In the genomic region with DNA sequence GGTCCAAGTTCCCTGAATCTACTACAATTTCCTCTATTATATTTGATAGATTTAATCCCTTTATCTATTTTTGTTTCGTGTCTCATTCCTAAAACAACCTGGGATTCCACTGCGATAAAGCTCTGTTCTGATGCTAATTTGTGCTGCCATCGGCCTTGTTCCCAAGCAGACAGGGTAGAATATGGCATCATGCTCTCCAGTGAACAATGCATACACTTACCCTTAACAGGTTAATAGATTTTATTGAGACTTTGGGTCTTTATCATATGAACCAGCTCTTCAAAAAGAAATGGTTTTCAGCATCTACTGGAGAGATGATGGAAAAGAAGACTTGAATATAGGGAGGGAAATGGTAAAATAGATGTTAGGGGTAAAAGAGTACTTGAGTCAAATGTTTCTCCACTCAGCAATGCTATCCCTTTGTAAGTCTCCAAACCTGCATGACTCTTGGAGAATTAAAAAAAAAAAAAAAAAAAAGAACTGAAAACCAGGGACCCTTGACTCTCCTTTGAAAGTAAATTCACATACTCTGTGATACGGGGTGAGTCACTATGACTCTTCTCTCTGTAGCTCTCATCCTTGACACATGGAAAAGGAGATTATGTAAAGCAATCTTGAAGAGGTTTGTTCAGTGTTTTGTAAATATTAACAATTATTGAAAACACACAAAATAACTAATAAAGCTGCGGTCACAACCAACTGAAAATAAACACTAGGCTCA, we compare ENCODE assay signal across 14 cellular contexts.
DNase-seq lines count a peak whose midpoint lies in the region; ATAC-seq and TF ChIP-seq lines count a peak whose summit lies in the region.
"Had no signal": no experiment of that assay in that cellular context is flagged by ENCODE, and none has a peak within 500 bp of the region (broad histone marks: within the 10 kb centered on the region; RNA-seq: fewer than 3 reads in every experiment).

No MANE protein-coding gene starts in this region.

- H3K27me3 ChIP-seq in ACC112 (ENCODE audit: insufficient read depth, low read length) = no peaks in the 10 kb centered on the region
- H3K27me3 ChIP-seq in H9 (ENCODE audit: insufficient read depth, low read length) = no peaks in the 10 kb centered on the region
- H3K27me3 ChIP-seq in RWPE2 (ENCODE audit: insufficient read depth, poor library complexity, severe bottlenecking) = no peaks in the 10 kb centered on the region
- no peaks in the 10 kb centered on the region for H3K27me3 ChIP-seq in foreskin keratinocyte
- no peaks in the 10 kb centered on the region for H3K27me3 ChIP-seq in CD8-positive, alpha-beta memory T cell (ENCODE audit: insufficient read depth, low read length, poor library complexity, severe bottlenecking)
- H3K27me3 ChIP-seq: right atrium auricular region had no signal

- no peaks in the 10 kb centered on the region for H4K20me1 ChIP-seq in H9 (ENCODE audit: control insufficient read depth, insufficient read depth, insufficient read length)

- DNase-seq in H9 (no peak), RWPE2 (ENCODE audit: low spot score) (no peak), foreskin keratinocyte (no peak), GDM1 (lab: John Stamatoyannopoulos, UW) (no peak), NCI-H526 (lab: John Stamatoyannopoulos, UW) (no peak)
- no peak for DNase-seq in CD8-positive, alpha-beta memory T cell
- DNase-seq: activated CD8-positive, alpha-beta memory T cell treated with anti-CD3 and anti-CD28 coated beads, Interleukin-2, amount 50 U/mL, for 4 hours; CD4-positive, CD25-positive, alpha-beta regulatory T cell; NCI-H748 treated with DMSO at 0.1 percent for 48 hours; T-helper 17 cell had no signal

- peak; percentile 80 for ATAC-seq in RWPE2 (ENCODE audit: low read depth)
- peak; percentile 93 for ATAC-seq in foreskin keratinocyte
- ATAC-seq in HG03460 (IDR thresholded peaks at IDR 0.05; ENCODE audit: unreplicated experiment) = no peak
- ATAC-seq: T-helper 17 cell had no signal

- no CpG with 5 or more reads among the region's 5 CpGs for WGBS in H9 (ENCODE audit: extremely low coverage, insufficient read length, low lambda C conversion rate)

- no peaks in the 10 kb centered on the region for H3K36me3 Mint-ChIP-seq in H9 (ENCODE audit: insufficient read depth in 1 of 3, low read depth in 3 of 3)
- peaks cover 0 to 15% (median 2%) of the 10 kb centered on the region in 3 donors for H3K36me3 Mint-ChIP-seq in CD8-positive, alpha-beta memory T cell
- H3K36me3 Mint-ChIP-seq: mesothelial cell of epicardium had no signal

- H3K4me3 Mint-ChIP-seq in H9 = no peak overlapping the region
- no peak overlapping the region for H3K4me3 Mint-ChIP-seq in CD8-positive, alpha-beta memory T cell
- H3K4me3 Mint-ChIP-seq: mesothelial cell of epicardium, T-helper 17 cell had no signal

- peaks cover 30 to 31% of the 10 kb centered on the region in 2 experiments for H3K4me1 Mint-ChIP-seq in H9
- H3K4me1 Mint-ChIP-seq in CD8-positive, alpha-beta memory T cell = peaks cover 8 to 17% (median 12%) of the 10 kb centered on the region in 3 donors

- POLR2A ChIA-PET in CD8-positive, alpha-beta memory T cell (lab: Charles Lee) = no interaction called here

- H4K91ac ChIP-seq in H9 (ENCODE audit: insufficient read length, low read depth, low read length) = no peak overlapping the region

- H3K27ac ChIP-seq in ACC112 (ENCODE audit: low read depth, low read length) = peak overlapping the region; percentile 19; the same call in 1 of the 2 replicates
- H3K27ac ChIP-seq in H9 (ENCODE audit: insufficient read length, low read depth, low read length) = no peak overlapping the region
- H3K27ac ChIP-seq in RWPE2 (ENCODE audit: poor library complexity, severe bottlenecking) = no peak overlapping the region
- H3K27ac ChIP-seq in foreskin keratinocyte = no peak overlapping the region
- no peak overlapping the region for H3K27ac ChIP-seq in CD8-positive, alpha-beta memory T cell (ENCODE audit: low read depth, low read length)

- H3K79me2 ChIP-seq in ACC112 (ENCODE audit: control insufficient read depth, insufficient read depth, low read length, unreplicated experiment) (no peaks in the 10 kb centered on the region), H9 (ENCODE audit: insufficient read depth, low read length) (no peaks in the 10 kb centered on the region)

- H2BK5ac ChIP-seq in H9 (ENCODE audit: insufficient read length, low read length) = no peak overlapping the region

- CTCF ChIA-PET in CD8-positive, alpha-beta memory T cell (lab: Charles Lee) = no interaction called here

- H3K4me2 ChIP-seq in H9 (ENCODE audit: insufficient read depth, insufficient read length, low read length) = no peak overlapping the region

- H3K27ac Mint-ChIP-seq in H9 = peak overlapping the region; percentile 13 to 86 (median 64); a peak in 6 of 7 replicates
- H3K27ac Mint-ChIP-seq in CD8-positive, alpha-beta memory T cell = no peak overlapping the region
- H3K27ac Mint-ChIP-seq: CD4-positive, CD25-positive, alpha-beta regulatory T cell; mesothelial cell of epicardium; T-helper 17 cell had no signal

- H3K4me3 ChIP-seq in ACC112 (ENCODE audit: low read depth, low read length) (peak overlapping the region; percentile 19), RWPE2 (ENCODE audit: severe bottlenecking) (no peak overlapping the region)
- no peak overlapping the region for H3K4me3 ChIP-seq in CD8-positive, alpha-beta memory T cell (ENCODE audit: low read length)
- H3K4me3 ChIP-seq: right atrium auricular region had no signal

- no peak overlapping the region for H2AFZ ChIP-seq in ACC112 (ENCODE audit: low read length, unreplicated experiment)
- no peak overlapping the region for H2AFZ ChIP-seq in H9 (ENCODE audit: low read length)

- H4K5ac ChIP-seq in H9 (ENCODE audit: insufficient read length, low read depth, low read length) = no peak overlapping the region

- no peak overlapping the region for H3K56ac ChIP-seq in H9 (ENCODE audit: insufficient read length, low read depth, low read length)

- no peaks in the 10 kb centered on the region for H3K27me3 Mint-ChIP-seq in H9 (ENCODE audit: low read depth)
- no peaks in the 10 kb centered on the region for H3K27me3 Mint-ChIP-seq in CD8-positive, alpha-beta memory T cell
- H3K27me3 Mint-ChIP-seq: CD4-positive, CD25-positive, alpha-beta regulatory T cell; T-helper 17 cell had no signal

- H3K14ac ChIP-seq in H9 (ENCODE audit: insufficient read depth, low read length) = no peak overlapping the region

- H3K79me1 ChIP-seq in H9 (ENCODE audit: insufficient read depth, low read depth, low read length, poor library complexity, severe bottlenecking) = no peaks in the 10 kb centered on the region

- H2BK15ac ChIP-seq in H9 (ENCODE audit: low read depth, low read length) = no peak overlapping the region

- H3K9ac ChIP-seq in H9 (ENCODE audit: extremely low read depth, insufficient read length, low read length) = no peak overlapping the region

- no peak overlapping the region for H2BK20ac ChIP-seq in H9 (ENCODE audit: low read depth, low read length, poor library complexity, severe bottlenecking)

- no peak overlapping the region for H2BK120ac ChIP-seq in H9 (ENCODE audit: low read depth, low read length, poor library complexity, severe bottlenecking)

- no peak overlapping the region for H4K8ac ChIP-seq in H9 (replicated peaks; ENCODE audit: insufficient read length, low read depth, low read length)

- no peak overlapping the region for H3K23ac ChIP-seq in H9 (ENCODE audit: insufficient read length, low read depth, low read length)

- TF ChIP-seq CTCF in H9 (conservative IDR thresholded peaks at IDR 0.05) = no peak
- no peak for TF ChIP-seq CTCF in RWPE2 (IDR thresholded peaks at IDR 0.05; ENCODE audit: poor library complexity, severe bottlenecking)
- no peak for TF ChIP-seq CTCF in foreskin keratinocyte (conservative IDR thresholded peaks at IDR 0.05)

- no peak overlapping the region for H3K18ac ChIP-seq in H9 (ENCODE audit: insufficient read length, low read depth, low read length)

- H3K9me3 ChIP-seq in H9 (ENCODE audit: control insufficient read depth, low read depth, low read length) = no peaks in the 10 kb centered on the region
- peaks cover 2% of the 10 kb centered on the region for H3K9me3 ChIP-seq in RWPE2 (ENCODE audit: severe bottlenecking)
- H3K9me3 ChIP-seq in CD8-positive, alpha-beta memory T cell (ENCODE audit: low read length) = no peaks in the 10 kb centered on the region
- H3K9me3 ChIP-seq: right atrium auricular region had no signal

- no peak overlapping the region for H2BK12ac ChIP-seq in H9 (ENCODE audit: insufficient read length, low read depth, low read length)

- H3K23me2 ChIP-seq in H9 (ENCODE audit: insufficient read length, low read depth, low read length, poor library complexity, severe bottlenecking) = no peaks in the 10 kb centered on the region

- H2AK5ac ChIP-seq in H9 (ENCODE audit: insufficient read length, low read length) = no peak overlapping the region

- no peak overlapping the region for H3T11ph ChIP-seq in H9 (ENCODE audit: low read length)

- peaks cover 27% of the 10 kb centered on the region for H3K4me1 ChIP-seq in ACC112 (ENCODE audit: control insufficient read depth, insufficient read depth, low read length, unreplicated experiment)
- no peaks in the 10 kb centered on the region for H3K4me1 ChIP-seq in H9 (ENCODE audit: insufficient read depth, low read length)
- H3K4me1 ChIP-seq in RWPE2 (ENCODE audit: insufficient read depth, poor library complexity, severe bottlenecking) = peaks cover 17% of the 10 kb centered on the region
- peaks cover 12% of the 10 kb centered on the region for H3K4me1 ChIP-seq in foreskin keratinocyte
- H3K4me1 ChIP-seq in CD8-positive, alpha-beta memory T cell (ENCODE audit: insufficient read depth, low read length) = no peaks in the 10 kb centered on the region

- H3K4ac ChIP-seq in H9 (ENCODE audit: low read depth, low read length) = no peak overlapping the region

- H3K36me3 ChIP-seq in ACC112 (ENCODE audit: insufficient read depth, low read length) (no peaks in the 10 kb centered on the region), RWPE2 (ENCODE audit: low read depth) (no peaks in the 10 kb centered on the region)
- no peaks in the 10 kb centered on the region for H3K36me3 ChIP-seq in CD8-positive, alpha-beta memory T cell (ENCODE audit: insufficient read depth, low read length)
- H3K36me3 ChIP-seq: right atrium auricular region had no signal

- H3K9me3 Mint-ChIP-seq in H9 = no peaks in the 10 kb centered on the region
- no peaks in the 10 kb centered on the region for H3K9me3 Mint-ChIP-seq in CD8-positive, alpha-beta memory T cell
- H3K9me3 Mint-ChIP-seq: CD4-positive, CD25-positive, alpha-beta regulatory T cell; mesothelial cell of epicardium had no signal

Comparison
In these comparisons a context has a peak if more than half of its experiments do, and no peak if none do; other contexts are left out.
1. H3K27ac Mint-ChIP-seq: peak in H9 (3 of 3); none in CD8-positive, alpha-beta memory T cell (0 of 8).